ENCODE assay signal across 1 cellular context in the genomic region with DNA sequence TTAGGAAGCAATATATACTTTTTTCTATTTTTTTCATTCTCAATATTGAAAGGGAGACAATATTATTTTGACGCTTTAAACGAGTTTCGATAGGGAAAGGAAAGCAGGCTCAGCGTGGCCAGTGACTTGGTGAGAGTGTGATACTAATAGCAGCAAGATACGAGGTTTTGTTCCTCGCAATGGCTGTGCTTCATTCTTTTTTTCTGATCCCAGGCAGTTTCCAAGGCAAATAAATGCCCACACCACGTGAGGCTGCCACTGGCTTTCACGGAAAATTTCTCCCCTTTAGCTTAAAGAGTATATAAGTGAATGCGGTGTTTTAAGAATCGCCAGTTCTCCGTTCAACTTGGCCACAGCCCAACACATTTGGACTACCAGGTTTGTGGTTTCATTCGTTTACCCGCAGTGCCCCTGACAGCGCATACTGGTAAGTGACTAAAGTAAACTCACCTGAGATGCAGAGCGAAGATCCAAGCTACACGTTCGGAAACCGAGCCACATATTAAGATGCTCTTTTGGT.
A peak's percentile ranks its signal among the peaks of the same experiment; 100 is the strongest.
TF ChIP-seq lines count a peak whose summit lies in the region.

No MANE protein-coding gene starts in this region.

TF ChIP-seq in H1, 55 proteins besides CTCF, POLR2A, EP300 and RAD21:
- TF ChIP-seq CEBPB (IDR thresholded peaks at IDR 0.05; ENCODE audit: low read depth, low read length) (no peak), CHD2 (IDR thresholded peaks at IDR 0.05; ENCODE audit: low read length) (no peak), BACH1 (IDR thresholded peaks at IDR 0.05; ENCODE audit: low read length) (no peak), TAF7 (optimal IDR thresholded peaks at IDR 0.05; ENCODE audit: borderline replicate concordance, low read depth, low read length) (no peak), SUZ12 (IDR thresholded peaks at IDR 0.05; ENCODE audit: low read length) (0 out of 2 replicates have a peak, but pooled peaks have one; percentile 19)
- TF ChIP-seq, protein P1, sequence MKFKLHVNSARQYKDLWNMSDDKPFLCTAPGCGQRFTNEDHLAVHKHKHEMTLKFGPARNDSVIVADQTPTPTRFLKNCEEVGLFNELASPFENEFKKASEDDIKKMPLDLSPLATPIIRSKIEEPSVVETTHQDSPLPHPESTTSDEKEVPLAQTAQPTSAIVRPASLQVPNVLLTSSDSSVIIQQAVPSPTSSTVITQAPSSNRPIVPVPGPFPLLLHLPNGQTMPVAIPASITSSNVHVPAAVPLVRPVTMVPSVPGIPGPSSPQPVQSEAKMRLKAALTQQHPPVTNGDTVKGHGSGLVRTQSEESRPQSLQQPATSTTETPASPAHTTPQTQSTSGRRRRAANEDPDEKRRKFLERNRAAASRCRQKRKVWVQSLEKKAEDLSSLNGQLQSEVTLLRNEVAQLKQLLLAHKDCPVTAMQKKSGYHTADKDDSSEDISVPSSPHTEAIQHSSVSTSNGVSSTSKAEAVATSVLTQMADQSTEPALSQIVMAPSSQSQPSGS (IDR thresholded peaks at IDR 0.05; ENCODE audit: low read length) = no peak
- TF ChIP-seq, protein P2, sequence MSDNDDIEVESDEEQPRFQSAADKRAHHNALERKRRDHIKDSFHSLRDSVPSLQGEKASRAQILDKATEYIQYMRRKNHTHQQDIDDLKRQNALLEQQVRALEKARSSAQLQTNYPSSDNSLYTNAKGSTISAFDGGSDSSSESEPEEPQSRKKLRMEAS (IDR thresholded peaks at IDR 0.05) = no peak
TF ChIP-seq in H1: peak in this region for 1.
